In genomic region chr2:38070438-38070837, GRCh38 we compare ENCODE assay signal across 1 cellular context.
TF ChIP-seq lines count a peak whose summit lies in the region.

No MANE protein-coding gene starts in this region.

TF ChIP-seq in K562, 482 proteins besides CTCF, POLR2A, EP300 and RAD21 (continued from another document):
- TF ChIP-seq REST (CRISPR knock-in tag; IDR thresholded peaks at IDR 0.05; ENCODE audit: low read depth) (no peak), HMGXB4 (CRISPR knock-in tag; IDR thresholded peaks at IDR 0.05) (no peak), TFAM (CRISPR knock-in tag; conservative IDR thresholded peaks at IDR 0.05) (no peak)
